ENCODE assay signal across 8 cellular contexts in genomic region chr9:94867281-94867841, GRCh38.
DNase-seq lines count a peak whose midpoint lies in the region; ATAC-seq and TF ChIP-seq lines count a peak whose summit lies in the region.

No MANE protein-coding gene starts in this region.

- POLR2A ChIA-PET in GM10248 (lab: Yijun Ruan, JAX): no interaction called here

- H3K4me3 ChIP-seq in rectal smooth muscle tissue (ENCODE audit: low read length): peak overlapping the region; percentile 6

- H3K27me3 ChIP-seq in rectal smooth muscle tissue (ENCODE audit: control insufficient read depth, insufficient read depth, low read length): no peaks in the 10 kb centered on the region

- TF ChIP-seq CTCF in GM10248 (IDR thresholded peaks at IDR 0.05; ENCODE audit: control extremely low read depth, extremely low read depth, low read depth, missing control alignments): no peak

- ATAC-seq in HG03135 (IDR thresholded peaks at IDR 0.05; ENCODE audit: unreplicated experiment): no peak

- no peak overlapping the region for H3K9ac ChIP-seq in rectal smooth muscle tissue (ENCODE audit: low read length)

- CTCF ChIA-PET in GM10248 (lab: Yijun Ruan, JAX): interaction anchor here (0.9 to 1.8 kb wide), 4 partner anchors 13 to 19 kb away, joined by 3 to 6 read pairs (median 4); no protein-coding TSS in a partner anchor

- DNase-seq in GM03348 (ENCODE audit: low spot score): peak; percentile 65
- DNase-seq in SK-N-DZ (ENCODE audit: low spot score): peak; percentile 95
- DNase-seq in glomerular endothelial cell (ENCODE audit: extremely low read depth, low read depth, low spot score): peak; percentile 71
- DNase-seq in GM10248 (ENCODE audit: extremely low spot score): no peak
- DNase-seq in germinal center (ENCODE audit: low spot score): no peak
- DNase-seq in stimulated activated CD4-positive, alpha-beta T cell treated with anti-CD3 and anti-CD28 coated beads, Interleukin-1b, Interleukin-23, amount 100 ng/mL, for 48 hours: no peak

- no peaks in the 10 kb centered on the region for H3K36me3 ChIP-seq in rectal smooth muscle tissue (ENCODE audit: control insufficient read depth, insufficient read depth, low read length)

- H3K27ac ChIP-seq in rectal smooth muscle tissue (ENCODE audit: low read depth, low read length): peak overlapping the region; percentile 89

- H3K4me1 ChIP-seq in rectal smooth muscle tissue (ENCODE audit: control insufficient read depth, insufficient read depth, low read length): peaks cover 39% of the 10 kb centered on the region

Comparison
In these comparisons a context has a peak if more than half of its experiments do, and no peak if none do; other contexts are left out.
1. DNase-seq: peak in GM03348 (single experiment), SK-N-DZ (single experiment) and glomerular endothelial cell (single experiment); none in GM10248 (single experiment), germinal center (single experiment) and stimulated activated CD4-positive, alpha-beta T cell treated with anti-CD3 and anti-CD28 coated beads, Interleukin-1b, Interleukin-23, amount 100 ng/mL, for 48 hours (single experiment).